27 cellular contexts compared by ENCODE assay signal in genomic region chr7:93054975-93055374, GRCh38.
"Had no signal": no experiment of that assay in that cellular context is flagged by ENCODE, and none has a peak within 500 bp of the region (broad histone marks: within the 10 kb centered on the region; RNA-seq: fewer than 3 reads in every experiment).

No MANE protein-coding gene starts in this region.

- H3K4me3 ChIP-seq: breast epithelium, esophagus squamous epithelium, gastroesophageal sphincter, heart left ventricle, pancreas, psoas muscle, right atrium auricular region, skin epidermis, stomach, suprapubic skin, tibial nerve had no signal

- H3K4me3 Mint-ChIP-seq: activated CD4-positive, alpha-beta memory T cell treated with anti-CD3 and anti-CD28 coated beads, Interleukin-2, amount 10 ng/mL, durations not matched to agents 7 days and 5 days; activated CD8-positive, alpha-beta memory T cell treated with anti-CD3 and anti-CD28 coated beads, Interleukin-2, amount 10 ng/mL, durations not matched to agents 7 days and 5 days; activated T-helper 1 cell treated with anti-CD3 and anti-CD28 coated beads, Interleukin-12 subunit alpha, Interleukin-12 subunit beta, Interleukin-2, Interleukin-4 antibody, amounts not matched to agents 30 ng/mL and 10 ng/mL and 1 ng/mL, durations not matched to agents 14 hours and 24 hours and 36 hours; central memory CD8-positive, alpha-beta T cell; memory B cell; nephron; stimulated activated effector memory CD8-positive, alpha-beta T cell treated with anti-CD3 and anti-CD28 coated beads, Interleukin-12 subunit alpha, Interleukin-12 subunit beta, amount 100 ng/mL, for 72 hours; T-helper 17 cell had no signal

- H3K36me3 Mint-ChIP-seq: activated CD8-positive, alpha-beta memory T cell treated with anti-CD3 and anti-CD28 coated beads, Interleukin-2, amount 10 ng/mL, durations not matched to agents 7 days and 5 days; memory B cell; stimulated activated effector memory CD8-positive, alpha-beta T cell treated with anti-CD3 and anti-CD28 coated beads, Interleukin-12 subunit alpha, Interleukin-12 subunit beta, amount 100 ng/mL, for 72 hours had no signal

- DNase-seq: activated CD4-positive, alpha-beta memory T cell treated with anti-CD3 and anti-CD28 coated beads, Interleukin-2, amount 10 ng/mL, durations not matched to agents 7 days and 5 days; activated CD4-positive, alpha-beta T cell treated with anti-CD3 and anti-CD28 coated beads for 48 hours; activated CD8-positive, alpha-beta memory T cell treated with anti-CD3 and anti-CD28 coated beads, Interleukin-2, amount 10 ng/mL, durations not matched to agents 7 days and 5 days; activated gamma-delta T cell; activated naive CD4-positive, alpha-beta T cell treated with anti-CD3 and anti-CD28 coated beads, Interleukin-2, amount 50 U/mL, for 16 hours; dorsolateral prefrontal cortex; esophagus squamous epithelium; heart left ventricle; islet precursor cell; left cardiac atrium; pancreas; stimulated activated CD4-positive, alpha-beta T cell treated with anti-CD3 and anti-CD28 coated beads, Interleukin-2, amount 100 ng/mL, for 24 hours; stomach; T-helper 17 cell had no signal

- H3K27me3 ChIP-seq: breast epithelium, esophagus squamous epithelium, heart left ventricle, neutrophil, pancreas, right atrium auricular region, stomach, suprapubic skin, tibial nerve had no signal

- H3K27ac Mint-ChIP-seq: activated CD4-positive, alpha-beta memory T cell treated with anti-CD3 and anti-CD28 coated beads, Interleukin-2, amount 10 ng/mL, durations not matched to agents 7 days and 5 days; activated CD8-positive, alpha-beta memory T cell treated with anti-CD3 and anti-CD28 coated beads, Interleukin-2, amount 10 ng/mL, durations not matched to agents 7 days and 5 days; activated T-helper 1 cell treated with anti-CD3 and anti-CD28 coated beads, Interleukin-12 subunit alpha, Interleukin-12 subunit beta, Interleukin-2, Interleukin-4 antibody, amounts not matched to agents 30 ng/mL and 10 ng/mL and 1 ng/mL, durations not matched to agents 14 hours and 24 hours and 36 hours; memory B cell; nephron; stimulated activated effector memory CD8-positive, alpha-beta T cell treated with anti-CD3 and anti-CD28 coated beads, Interleukin-12 subunit alpha, Interleukin-12 subunit beta, amount 100 ng/mL, for 72 hours; T-helper 17 cell had no signal

- H3K36me3 ChIP-seq: breast epithelium, esophagus squamous epithelium, gastroesophageal sphincter, heart left ventricle, neutrophil, pancreas, right atrium auricular region, stomach, suprapubic skin, tibial nerve had no signal

- H3K9me3 ChIP-seq: breast epithelium, esophagus squamous epithelium, gastroesophageal sphincter, heart left ventricle, neutrophil, pancreas, psoas muscle, right atrium auricular region, stomach, suprapubic skin, tibial nerve had no signal

- H3K4me1 Mint-ChIP-seq: nephron had no signal

- H3K4me1 ChIP-seq: breast epithelium, esophagus squamous epithelium, gastroesophageal sphincter, pancreas, right atrium auricular region, tibial nerve had no signal

- H3K9me3 Mint-ChIP-seq: activated CD4-positive, alpha-beta memory T cell treated with anti-CD3 and anti-CD28 coated beads, Interleukin-2, amount 10 ng/mL, durations not matched to agents 7 days and 5 days; activated T-helper 1 cell treated with anti-CD3 and anti-CD28 coated beads, Interleukin-12 subunit alpha, Interleukin-12 subunit beta, Interleukin-2, Interleukin-4 antibody, amounts not matched to agents 30 ng/mL and 10 ng/mL and 1 ng/mL, durations not matched to agents 14 hours and 24 hours and 36 hours; central memory CD8-positive, alpha-beta T cell; memory B cell; nephron; stimulated activated effector memory CD8-positive, alpha-beta T cell treated with anti-CD3 and anti-CD28 coated beads, Interleukin-12 subunit alpha, Interleukin-12 subunit beta, amount 100 ng/mL, for 72 hours had no signal

- H3K27me3 Mint-ChIP-seq: activated CD4-positive, alpha-beta memory T cell treated with anti-CD3 and anti-CD28 coated beads, Interleukin-2, amount 10 ng/mL, durations not matched to agents 7 days and 5 days had no signal
